Comparison of ENCODE assay signal across 10 cellular contexts in genomic region chr11:44727114-44727372, GRCh38.
DNase-seq lines count a peak whose midpoint lies in the region; ATAC-seq and TF ChIP-seq lines count a peak whose summit lies in the region.
"Had no signal": no experiment of that assay in that cellular context is flagged by ENCODE, and none has a peak within 500 bp of the region (broad histone marks: within the 10 kb centered on the region; RNA-seq: fewer than 3 reads in every experiment).

No MANE protein-coding gene starts in this region.

- peaks cover 59% of the 10 kb centered on the region for H3K4me1 Mint-ChIP-seq in nephron progenitor cell

- no peak overlapping the region for H3K4me3 Mint-ChIP-seq in nephron progenitor cell

- no peak for ATAC-seq in HG03565 (IDR thresholded peaks at IDR 0.05; ENCODE audit: unreplicated experiment)
- ATAC-seq in GM19467 (IDR thresholded peaks at IDR 0.05; ENCODE audit: unreplicated experiment), result no peak
- no peak for ATAC-seq in HG02571 (IDR thresholded peaks at IDR 0.05; ENCODE audit: unreplicated experiment)

- H3K9me3 ChIP-seq in HEK293 (ENCODE audit: control insufficient read depth, insufficient read depth, low read depth, low read length), result no peaks in the 10 kb centered on the region
- H3K9me3 ChIP-seq: neutrophil had no signal

- DNase-seq in AG04449 (ENCODE audit: low read depth, low spot score) (no peak), coronary artery (ENCODE audit: low spot score) (no peak), nephron progenitor cell (peak; percentile 54), COLO668 (lab: John Stamatoyannopoulos, UW; ENCODE audit: unreplicated experiment) (no peak)
- DNase-seq: DND-41 had no signal

- peaks cover 3% of the 10 kb centered on the region; the same call in 1 of the 2 replicates for H3K4me1 ChIP-seq in HEK293 (ENCODE audit: control insufficient read depth, insufficient read depth, low read length)

- no peak overlapping the region for H3K27ac Mint-ChIP-seq in nephron progenitor cell

- H3K36me3 Mint-ChIP-seq in nephron progenitor cell (ENCODE audit: low read depth), result no peaks in the 10 kb centered on the region

- CTCF ChIA-PET in AG04449 (lab: Yijun Ruan, JAX), result interaction anchor here (2.0 kb wide), 1 partner anchor 173 kb away, joined by 5 read pairs; no protein-coding TSS in a partner anchor
- CTCF ChIA-PET in HEK293 (lab: Yijun Ruan, JAX), result interaction anchor here (2.0 kb wide), 1 partner anchor 168 kb away, joined by 9 read pairs; no protein-coding TSS in a partner anchor

- H3K27ac ChIP-seq in HEK293 (ENCODE audit: extremely low read depth, low read depth, low read length), result peak overlapping the region; percentile 31; the same call in 1 of the 2 replicates
- peak overlapping the region in 1 of 2 donors; percentile 57 for H3K27ac ChIP-seq in coronary artery
- H3K27ac ChIP-seq: neutrophil had no signal

- TF ChIP-seq CTCF in AG04449 (IDR thresholded peaks at IDR 0.05; ENCODE audit: insufficient read depth, low read length, missing control alignments), result no peak
- no peak for TF ChIP-seq CTCF in HEK293 (tag by site-specific recombination; IDR thresholded peaks at IDR 0.05)
- TF ChIP-seq CTCF in coronary artery (IDR thresholded peaks at IDR 0.05), result no peak
- TF ChIP-seq CTCF in nephron progenitor cell (IDR thresholded peaks at IDR 0.05), result no peak

- peaks cover 4% of the 10 kb centered on the region for H3K27me3 Mint-ChIP-seq in nephron progenitor cell (ENCODE audit: low read depth, poor library complexity)

- POLR2A ChIA-PET in AG04449 (lab: Yijun Ruan, JAX) (no interaction called here), HEK293 (lab: Yijun Ruan, JAX) (interaction anchor here (0.6 kb wide), 1 partner anchor 35 kb away, joined by 7 read pairs; no protein-coding TSS in a partner anchor)

- H3K4me3 ChIP-seq in AG04449 (ENCODE audit: low read depth, low read length) (peak overlapping the region; percentile 75), HEK293 (ENCODE audit: low read depth, low read length) (peak overlapping the region; percentile 61), coronary artery (peak overlapping the region; percentile 80)

- H3K36me3 ChIP-seq in HEK293 (ENCODE audit: control insufficient read depth in 2 of 2, insufficient read depth in 1 of 2, low read length in 2 of 2), result no peaks in the 10 kb centered on the region
- H3K36me3 ChIP-seq: neutrophil had no signal

- no peaks in the 10 kb centered on the region for H3K9me3 Mint-ChIP-seq in nephron progenitor cell

TF ChIP-seq in HEK293, 187 proteins besides CTCF, POLR2A, EP300 and RAD21:
- no peak for TF ChIP-seq ZNF133 (tag by site-specific recombination; IDR thresholded peaks at IDR 0.05)
- TF ChIP-seq ZNF645 (tag by site-specific recombination; IDR thresholded peaks at IDR 0.05), result no peak
- no peak for TF ChIP-seq GLIS1 (tag by site-specific recombination; IDR thresholded peaks at IDR 0.05)
- TF ChIP-seq KLF1 (tag by site-specific recombination; IDR thresholded peaks at IDR 0.05), result no peak
- TF ChIP-seq OSR2 (tag by site-specific recombination; IDR thresholded peaks at IDR 0.05), result no peak
- TF ChIP-seq ZBTB20 (tag by site-specific recombination; IDR thresholded peaks at IDR 0.05), result no peak
- TF ChIP-seq GLIS2 (tag by site-specific recombination; IDR thresholded peaks at IDR 0.05), result no peak
- TF ChIP-seq SALL2 (tag by site-specific recombination; IDR thresholded peaks at IDR 0.05; ENCODE audit: borderline replicate concordance), result no peak
- no peak for TF ChIP-seq SCRT1 (tag by site-specific recombination; IDR thresholded peaks at IDR 0.05; ENCODE audit: borderline replicate concordance)
- no peak for TF ChIP-seq ZNF140 (tag by site-specific recombination; IDR thresholded peaks at IDR 0.05)
